Comparison of ENCODE assay signal across 21 cellular contexts in the genomic region with DNA sequence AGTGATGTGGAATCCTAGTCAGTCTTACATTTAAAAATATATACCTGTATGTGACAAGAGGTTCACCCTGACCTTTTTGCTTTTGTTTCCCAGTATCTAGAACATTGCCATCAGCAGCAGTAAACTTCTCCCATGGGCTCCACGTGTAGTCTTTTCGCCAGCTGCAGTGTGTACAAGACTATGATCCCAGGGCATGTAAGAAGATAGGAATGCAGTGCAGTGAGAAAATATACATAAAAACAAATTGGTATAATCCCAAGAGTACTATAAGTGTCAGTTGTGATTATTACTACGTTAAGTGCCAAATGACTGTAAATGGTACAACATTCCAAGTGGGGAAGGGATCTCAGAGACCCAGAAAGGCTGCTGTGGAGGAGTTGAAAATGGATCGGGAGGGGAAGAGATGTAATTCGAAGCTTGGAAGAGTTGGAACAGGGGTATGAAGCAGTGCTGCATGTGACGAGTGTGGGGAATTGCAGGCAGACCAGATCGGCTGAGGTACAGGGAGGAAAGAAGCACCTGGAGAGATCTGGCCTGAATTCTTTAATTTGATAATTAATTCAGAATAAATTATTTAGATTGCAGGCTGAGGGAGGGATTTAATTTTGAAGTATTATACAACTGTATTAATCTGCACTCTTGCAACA.
DNase-seq lines count a peak whose midpoint lies in the region; ATAC-seq and TF ChIP-seq lines count a peak whose summit lies in the region.
"Had no signal": no experiment of that assay in that cellular context is flagged by ENCODE, and none has a peak within 500 bp of the region (broad histone marks: within the 10 kb centered on the region; RNA-seq: fewer than 3 reads in every experiment).

No MANE protein-coding gene starts in this region.

- no peak overlapping the region for H3K4me3 ChIP-seq in choroid plexus epithelial cell (ENCODE audit: low read depth, low read length)
- H3K4me3 ChIP-seq: BLaER1 treated with 17β-estradiol and CSF1 and Interleukin-3, amounts not matched to agents 10 nM and 100 nM; Peyer's patch; SJCRH30 had no signal

- H3K9me3 Mint-ChIP-seq in nephron progenitor cell, result no peaks in the 10 kb centered on the region
- no peaks in the 10 kb centered on the region for H3K9me3 Mint-ChIP-seq in activated T-cell treated with anti-CD3 and anti-CD28 coated beads, Interleukin-2, amount 50 U/mL, for 4 hours

- no peak for ATAC-seq in activated T-cell treated with anti-CD3 and anti-CD28 coated beads, Interleukin-2, amount 50 U/mL, for 4 hours

- TF ChIP-seq CTCF in choroid plexus epithelial cell (conservative IDR thresholded peaks at IDR 0.05; ENCODE audit: low read depth, low read length) (no peak), nephron progenitor cell (IDR thresholded peaks at IDR 0.05) (no peak)

- H3K4me1 Mint-ChIP-seq in nephron progenitor cell, result peaks cover 26% of the 10 kb centered on the region
- H3K4me1 Mint-ChIP-seq in activated T-cell treated with anti-CD3 and anti-CD28 coated beads, Interleukin-2, amount 50 U/mL, for 4 hours (ENCODE audit: low read depth), result no peaks in the 10 kb centered on the region
- H3K4me1 Mint-ChIP-seq: CD4-positive, alpha-beta memory T cell had no signal

- H3K4me3 Mint-ChIP-seq in nephron progenitor cell, result no peak overlapping the region
- H3K4me3 Mint-ChIP-seq in activated T-cell treated with anti-CD3 and anti-CD28 coated beads, Interleukin-2, amount 50 U/mL, for 4 hours, result no peak overlapping the region
- H3K4me3 Mint-ChIP-seq: CD4-positive, alpha-beta memory T cell had no signal

- H3K27ac Mint-ChIP-seq in nephron progenitor cell, result peak overlapping the region; percentile 31
- H3K27ac Mint-ChIP-seq: CD4-positive, alpha-beta memory T cell had no signal

- peaks cover 22% of the 10 kb centered on the region for H3K36me3 Mint-ChIP-seq in nephron progenitor cell (ENCODE audit: low read depth)
- no peaks in the 10 kb centered on the region for H3K36me3 Mint-ChIP-seq in activated T-cell treated with anti-CD3 and anti-CD28 coated beads, Interleukin-2, amount 50 U/mL, for 4 hours (ENCODE audit: insufficient read depth)
- H3K36me3 Mint-ChIP-seq: CD4-positive, alpha-beta memory T cell had no signal

- H3K27me3 Mint-ChIP-seq in nephron progenitor cell (ENCODE audit: low read depth, poor library complexity), result no peaks in the 10 kb centered on the region
- H3K27me3 Mint-ChIP-seq in activated T-cell treated with anti-CD3 and anti-CD28 coated beads, Interleukin-2, amount 50 U/mL, for 4 hours (ENCODE audit: low read depth), result no peaks in the 10 kb centered on the region
- H3K27me3 Mint-ChIP-seq: CD4-positive, alpha-beta memory T cell had no signal

- peak; percentile 49 for DNase-seq in DMS 273 (lab: John Stamatoyannopoulos, UW; ENCODE audit: unreplicated experiment)
- no peak for DNase-seq in DMS 273 treated with DMSO at 0.1 percent for 48 hours (lab: John Stamatoyannopoulos, UW)
- peak; percentile 35 for DNase-seq in choroid plexus epithelial cell (ENCODE audit: low read depth)
- peak; percentile 38 for DNase-seq in iPS-NIHi11 (ENCODE audit: low spot score)
- no peak for DNase-seq in nephron progenitor cell
- no peak for DNase-seq in LoVo (ENCODE audit: low spot score)
- no peak for DNase-seq in NCI-H345 treated with DMSO at 0.1 percent for 48 hours (lab: John Stamatoyannopoulos, UW; ENCODE audit: unreplicated experiment)
- DNase-seq in activated T-cell treated with anti-CD3 and anti-CD28 coated beads, Interleukin-2, amount 50 U/mL, for 4 hours, result no peak
- DNase-seq: Caco-2; CD4-positive, alpha-beta memory T cell; HCEC 1CT; KG1; NCI-H1092 treated with DMSO at 0.1 percent for 48 hours; NCI-H1436 treated with DMSO at 0.1 percent for 48 hours; NCI-H1930; NCI-H510A; NCI-H748 treated with DMSO at 0.1 percent for 48 hours; NK-92 treated with Interleukin-12 subunit alpha and Interleukin-12 subunit beta, amount 100 ng/mL, for 24 hours; Peyer's patch; SJCRH30 had no signal

Comparison
In these comparisons a context has a peak if more than half of its experiments do, and no peak if none do; other contexts are left out.
1. DNase-seq: peak in DMS 273 (single experiment), choroid plexus epithelial cell (single experiment) and iPS-NIHi11 (single experiment); none in DMS 273 treated with DMSO at 0.1 percent for 48 hours (single experiment), nephron progenitor cell (single experiment), LoVo (single experiment), NCI-H345 treated with DMSO at 0.1 percent for 48 hours (single experiment) and activated T-cell treated with anti-CD3 and anti-CD28 coated beads, Interleukin-2, amount 50 U/mL, for 4 hours (single experiment).